In the genomic region with DNA sequence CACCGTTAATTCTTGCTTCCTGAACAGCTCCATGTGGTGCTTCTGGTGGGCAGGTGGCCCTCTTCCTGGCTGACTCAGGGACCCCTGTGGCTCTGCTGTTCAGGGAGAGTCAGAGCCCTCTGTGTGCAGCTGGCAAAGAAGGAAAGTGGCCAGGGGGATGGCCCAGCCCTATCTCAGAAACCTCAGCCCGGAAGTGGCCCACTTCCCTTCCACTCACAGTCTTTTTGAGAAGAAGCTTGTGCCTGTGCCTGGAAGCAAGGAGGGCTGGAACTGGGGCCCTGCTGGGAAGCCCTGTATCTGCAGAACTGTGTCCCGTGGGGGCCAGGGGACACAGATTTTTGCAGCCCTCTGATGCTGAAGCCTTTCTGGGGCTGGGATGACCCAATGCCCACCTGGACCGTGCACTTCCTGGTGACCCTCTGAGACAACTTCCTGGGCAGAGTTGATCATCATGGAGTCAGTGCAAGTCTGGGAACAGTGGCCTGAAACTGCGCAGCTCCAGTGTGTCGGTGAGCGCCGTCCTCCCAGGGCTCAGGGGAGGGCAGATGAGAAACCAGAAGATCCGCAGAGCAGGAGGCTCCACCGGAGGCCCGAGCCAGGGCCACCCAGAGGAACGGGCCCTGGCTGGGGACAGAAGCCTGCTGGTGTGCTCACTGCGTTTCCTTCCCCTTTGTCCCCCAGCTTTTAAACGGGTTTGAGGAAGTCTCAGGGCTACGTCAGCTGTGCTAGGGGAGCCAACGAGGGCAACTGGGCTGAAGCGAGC, we compare ENCODE assay signal across 9 cellular contexts.
DNase-seq lines count a peak whose midpoint lies in the region; ATAC-seq and TF ChIP-seq lines count a peak whose summit lies in the region.
"Had no signal": no experiment of that assay in that cellular context is flagged by ENCODE, and none has a peak within 500 bp of the region (broad histone marks: within the 10 kb centered on the region; RNA-seq: fewer than 3 reads in every experiment).

No MANE protein-coding gene starts in this region.

- in situ Hi-C loops in GM13976 (cut with MboI; ENCODE audit: low sequenced_read_pairs, unreplicated experiment) = no loop called here

- TF ChIP-seq CTCF in mucosa of descending colon (IDR thresholded peaks at IDR 0.05) = no peak
- TF ChIP-seq CTCF in GM13976 (IDR thresholded peaks at IDR 0.05; ENCODE audit: borderline replicate concordance, control extremely low read depth, extremely low read depth, insufficient read depth, missing control alignments) = no peak

- no peaks in the 10 kb centered on the region for H3K9me3 ChIP-seq in BLaER1 treated with 17β-estradiol and CSF1 and Interleukin-3, amounts not matched to agents 10 nM and 100 nM (replicated peaks in 1 of 11)
- no peaks in the 10 kb centered on the region for H3K9me3 ChIP-seq in mucosa of descending colon

- intact Hi-C loops in mucosa of descending colon (cut with DNase I, micrococcal nuclease) = no loop called here

- H3K27ac Mint-ChIP-seq in activated naive CD4-positive, alpha-beta T cell treated with anti-CD3 and anti-CD28 coated beads, Interleukin-2, amount 50 U/mL, for 24 hours = peak overlapping the region; percentile 31
- H3K27ac Mint-ChIP-seq: mesothelial cell of epicardium had no signal

- H3K36me3 Mint-ChIP-seq in activated naive CD4-positive, alpha-beta T cell treated with anti-CD3 and anti-CD28 coated beads, Interleukin-2, amount 50 U/mL, for 24 hours = no peaks in the 10 kb centered on the region
- H3K36me3 Mint-ChIP-seq: mesothelial cell of epicardium had no signal

- H3K27me3 Mint-ChIP-seq in activated naive CD4-positive, alpha-beta T cell treated with anti-CD3 and anti-CD28 coated beads, Interleukin-2, amount 50 U/mL, for 24 hours = no peaks in the 10 kb centered on the region

- peak overlapping the region; percentile 86 to 98 (median 93) for H3K4me2 ChIP-seq in BLaER1 treated with 17β-estradiol and CSF1 and Interleukin-3, amounts not matched to agents 10 nM and 100 nM

- peak; percentile 75 for ATAC-seq in mucosa of descending colon

- H4K20me1 ChIP-seq in BLaER1 treated with 17β-estradiol and CSF1 and Interleukin-3, amounts not matched to agents 10 nM and 100 nM = no peaks in the 10 kb centered on the region

- DNase-seq in HT1080 (ENCODE audit: low read depth) (peak; percentile 57), mucosa of descending colon (peak in 2 of 3 donors; percentile 28 to 68), NCI-H226 (no peak), cerebellar cortex (ENCODE audit: low spot score) (no peak), GM13976 (ENCODE audit: low spot score) (no peak)
- no peak for DNase-seq in stimulated activated naive CD4-positive, alpha-beta T cell treated with Interleukin-2 at 50 U/mL for 16 hours (lab: John Stamatoyannopoulos, UW)

- H3K4me3 ChIP-seq in BLaER1 treated with 17β-estradiol and CSF1 and Interleukin-3, amounts not matched to agents 10 nM and 100 nM = peak overlapping the region; percentile 50 to 71 (median 60)
- no peak overlapping the region for H3K4me3 ChIP-seq in mucosa of descending colon

- peak overlapping the region; percentile 85 to 97 (median 95) for H3K27ac ChIP-seq in BLaER1 treated with 17β-estradiol and CSF1 and Interleukin-3, amounts not matched to agents 10 nM and 100 nM

- H3K9ac ChIP-seq in BLaER1 treated with 17β-estradiol and CSF1 and Interleukin-3, amounts not matched to agents 10 nM and 100 nM = peak overlapping the region; percentile 79 to 91 (median 87)

- no peaks in the 10 kb centered on the region; a peak in 1 of 22 replicates for H3K36me3 ChIP-seq in BLaER1 treated with 17β-estradiol and CSF1 and Interleukin-3, amounts not matched to agents 10 nM and 100 nM
- H3K36me3 ChIP-seq in mucosa of descending colon (ENCODE audit: low read depth) = no peaks in the 10 kb centered on the region

- no peaks in the 10 kb centered on the region for H3K9me3 Mint-ChIP-seq in activated naive CD4-positive, alpha-beta T cell treated with anti-CD3 and anti-CD28 coated beads, Interleukin-2, amount 50 U/mL, for 24 hours
- H3K9me3 Mint-ChIP-seq: mesothelial cell of epicardium had no signal

- peaks cover 19% of the 10 kb centered on the region for H3K4me1 Mint-ChIP-seq in activated naive CD4-positive, alpha-beta T cell treated with anti-CD3 and anti-CD28 coated beads, Interleukin-2, amount 50 U/mL, for 24 hours

- H3K27me3 ChIP-seq in BLaER1 treated with 17β-estradiol and CSF1 and Interleukin-3, amounts not matched to agents 10 nM and 100 nM = no peaks in the 10 kb centered on the region

- peak overlapping the region; percentile 66 for H3K4me3 Mint-ChIP-seq in activated naive CD4-positive, alpha-beta T cell treated with anti-CD3 and anti-CD28 coated beads, Interleukin-2, amount 50 U/mL, for 24 hours
- H3K4me3 Mint-ChIP-seq: mesothelial cell of epicardium had no signal

- peaks cover 47 to 81% (median 61%) of the 10 kb centered on the region in 10 experiments for H3K4me1 ChIP-seq in BLaER1 treated with 17β-estradiol and CSF1 and Interleukin-3, amounts not matched to agents 10 nM and 100 nM
- H3K4me1 ChIP-seq in mucosa of descending colon (ENCODE audit: low read depth) = no peaks in the 10 kb centered on the region

Comparison
In these comparisons a context has a peak if more than half of its experiments do, and no peak if none do; other contexts are left out.
1. DNase-seq: peak in HT1080 (single experiment) and mucosa of descending colon (2 of 3); none in NCI-H226 (single experiment), stimulated activated naive CD4-positive, alpha-beta T cell treated with Interleukin-2 at 50 U/mL for 16 hours (single experiment), cerebellar cortex (single experiment) and GM13976 (single experiment).